In genomic region chr4:147768113-147768512, GRCh38 we compare ENCODE assay signal across 12 cellular contexts. TPM values are rescaled to one million over a fixed set of nuclear protein-coding genes. Genes with fewer than 3 reads are reported as not detected.
A peak's percentile ranks its signal among the peaks of the same experiment; 100 is the strongest.
DNase-seq lines count a peak whose midpoint lies in the region; ATAC-seq and TF ChIP-seq lines count a peak whose summit lies in the region.
"Had no signal": no experiment of that assay in that cellular context is flagged by ENCODE, and none has a peak within 500 bp of the region (broad histone marks: within the 10 kb centered on the region; RNA-seq: fewer than 3 reads in every experiment).

No MANE protein-coding gene starts in this region.

- H3K36me3 Mint-ChIP-seq in naive thymus-derived CD4-positive, alpha-beta T cell: no peaks in the 10 kb centered on the region

- TF ChIP-seq CTCF in brain microvascular endothelial cell (IDR thresholded peaks at IDR 0.05; ENCODE audit: low read depth, low read length, missing control alignments): no peak

- H3K27me3 Mint-ChIP-seq in naive thymus-derived CD4-positive, alpha-beta T cell: no peaks in the 10 kb centered on the region
- H3K27me3 Mint-ChIP-seq: central memory CD8-positive, alpha-beta T cell; stimulated activated naive CD8-positive, alpha-beta T cell treated with anti-CD3 and anti-CD28 coated beads, Interleukin-15, Interleukin-2, amounts not matched to agents 100 ng/mL and 50 ng/mL, for 24 hours had no signal

- intact Hi-C loops in naive thymus-derived CD4-positive, alpha-beta T cell (cut with micrococcal nuclease): no loop called here

- H3K9me3 ChIP-seq in naive thymus-derived CD4-positive, alpha-beta T cell (ENCODE audit: control insufficient read depth in 2 of 3, low read length in 3 of 3): no peaks in the 10 kb centered on the region

- no peaks in the 10 kb centered on the region for H3K9me3 Mint-ChIP-seq in naive thymus-derived CD4-positive, alpha-beta T cell
- H3K9me3 Mint-ChIP-seq: central memory CD8-positive, alpha-beta T cell; stimulated activated naive CD8-positive, alpha-beta T cell treated with anti-CD3 and anti-CD28 coated beads, Interleukin-15, Interleukin-2, amounts not matched to agents 100 ng/mL and 50 ng/mL, for 24 hours had no signal

- in situ Hi-C loops in brain microvascular endothelial cell (cut with HindIII; ENCODE audit: low pct_ligation_motif_present, low sequenced_read_pairs): no loop called here

- CTCF ChIA-PET in naive thymus-derived CD4-positive, alpha-beta T cell (lab: Charles Lee): no interaction called here

- H3K27ac ChIP-seq in brain microvascular endothelial cell: peak overlapping the region; percentile 70
- no peak overlapping the region for H3K27ac ChIP-seq in naive thymus-derived CD4-positive, alpha-beta T cell (ENCODE audit: low read depth, low read length)

- no peak overlapping the region for H3K4me3 Mint-ChIP-seq in naive thymus-derived CD4-positive, alpha-beta T cell
- H3K4me3 Mint-ChIP-seq: central memory CD8-positive, alpha-beta T cell; stimulated activated naive CD8-positive, alpha-beta T cell treated with anti-CD3 and anti-CD28 coated beads, Interleukin-15, Interleukin-2, amounts not matched to agents 100 ng/mL and 50 ng/mL, for 24 hours had no signal

- no peaks in the 10 kb centered on the region for H3K36me3 ChIP-seq in brain microvascular endothelial cell (replicated peaks)
- no peaks in the 10 kb centered on the region for H3K36me3 ChIP-seq in naive thymus-derived CD4-positive, alpha-beta T cell (ENCODE audit: control insufficient read depth in 2 of 3, insufficient read depth in 3 of 3, low read length in 3 of 3)

- ATAC-seq in naive thymus-derived CD4-positive, alpha-beta T cell: peak; percentile 85
- ATAC-seq in HG03439 (IDR thresholded peaks at IDR 0.05; ENCODE audit: unreplicated experiment): no peak
- no peak for ATAC-seq in HG02973 (IDR thresholded peaks at IDR 0.05; ENCODE audit: unreplicated experiment)
- ATAC-seq: Panc1 had no signal

- H3K4me1 Mint-ChIP-seq in naive thymus-derived CD4-positive, alpha-beta T cell: peaks cover 0 to 9% (median 0%) of the 10 kb centered on the region in 7 donors

- H3K4me3 ChIP-seq in brain microvascular endothelial cell (ENCODE audit: low read depth, low read length): no peak overlapping the region
- H3K4me3 ChIP-seq in naive thymus-derived CD4-positive, alpha-beta T cell (ENCODE audit: low read length): no peak overlapping the region

- H3K27me3 ChIP-seq in brain microvascular endothelial cell (replicated peaks): no peaks in the 10 kb centered on the region
- no peaks in the 10 kb centered on the region for H3K27me3 ChIP-seq in naive thymus-derived CD4-positive, alpha-beta T cell (ENCODE audit: control insufficient read depth in 2 of 2, insufficient read depth in 2 of 2, low read length in 2 of 2)

- POLR2A ChIA-PET in naive thymus-derived CD4-positive, alpha-beta T cell (lab: Charles Lee): no interaction called here

- H3K27ac Mint-ChIP-seq in naive thymus-derived CD4-positive, alpha-beta T cell: no peak overlapping the region
- H3K27ac Mint-ChIP-seq: stimulated activated naive CD8-positive, alpha-beta T cell treated with anti-CD3 and anti-CD28 coated beads, Interleukin-15, Interleukin-2, amounts not matched to agents 100 ng/mL and 50 ng/mL, for 24 hours had no signal

- no peaks in the 10 kb centered on the region for H3K4me1 ChIP-seq in naive thymus-derived CD4-positive, alpha-beta T cell (ENCODE audit: control insufficient read depth in 2 of 2, insufficient read depth in 2 of 2, low read length in 2 of 2)

- DNase-seq in ELR (ENCODE audit: low read depth) (peak; percentile 85), M059J (ENCODE audit: low read depth) (peak; percentile 76), brain microvascular endothelial cell (peak; percentile 91), activated T-cell treated with anti-CD3 and anti-CD28 coated beads for 4 hours (no peak), NCI-H1436 treated with DMSO at 0.1 percent for 48 hours (lab: John Stamatoyannopoulos, UW) (no peak)
- DNase-seq in naive thymus-derived CD4-positive, alpha-beta T cell: no peak
- DNase-seq: NCI-H1105 had no signal

RNA-seq across cellular contexts. Expression of gene ARHGAP10, which starts 36.2 kb away (rescaled TPM):
- total RNA-seq in M059J (2014; rRNA removed; shearing (Covaris generic)): 6.3 and 9.0 TPM in 2 replicates
- total RNA-seq in naive thymus-derived CD4-positive, alpha-beta T cell: 1 to 10 TPM; 2.9 to 8.5 (median 3.2) TPM
- 1 to 10 TPM; 1.9 to 2.5 TPM for polyA plus RNA-seq in naive thymus-derived CD4-positive, alpha-beta T cell

Comparison
In these comparisons a context has a peak if more than half of its experiments do, and no peak if none do; other contexts are left out.
1. DNase-seq: peak in ELR (single experiment), M059J (single experiment) and brain microvascular endothelial cell (single experiment); none in naive thymus-derived CD4-positive, alpha-beta T cell (0 of 9), activated T-cell treated with anti-CD3 and anti-CD28 coated beads for 4 hours (single experiment) and NCI-H1436 treated with DMSO at 0.1 percent for 48 hours (single experiment).